ENCODE assay signal across 1 cellular context in the genomic region with DNA sequence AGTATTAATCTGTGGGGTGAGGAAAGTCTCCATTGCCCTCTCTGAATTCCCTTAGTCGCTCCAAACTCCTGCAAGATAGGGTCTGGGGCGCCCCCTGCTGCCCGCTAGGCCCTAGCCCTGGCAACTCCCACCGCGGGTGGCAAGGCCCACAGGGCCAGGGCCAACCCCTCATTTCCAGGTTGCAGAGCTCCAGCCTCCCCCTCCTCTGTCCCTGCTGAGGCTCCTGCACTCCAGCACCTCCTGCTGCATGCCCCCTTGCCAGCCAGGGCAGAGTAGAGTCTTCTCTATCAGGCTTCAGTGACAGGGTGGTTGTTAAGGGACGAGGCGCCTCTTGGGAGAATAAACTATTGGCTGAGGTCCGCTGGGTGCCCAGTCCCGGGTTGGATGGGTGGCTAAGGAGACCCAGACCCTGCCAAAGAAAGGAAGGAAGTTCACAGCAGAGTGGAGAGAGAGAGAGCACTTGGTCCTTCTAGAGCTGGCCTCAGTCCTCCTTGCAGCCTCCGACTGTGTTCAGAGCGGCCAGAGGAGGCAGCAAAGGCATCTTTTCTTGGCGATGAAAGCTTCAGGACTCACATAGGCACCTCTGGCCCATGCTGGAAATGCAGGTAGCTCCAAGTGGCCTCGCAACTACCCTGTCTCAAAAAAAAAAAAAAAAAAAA.
TF ChIP-seq lines count a peak whose summit lies in the region.

No MANE protein-coding gene starts in this region.

TF ChIP-seq in GM12878, 131 proteins besides CTCF, POLR2A, EP300 and RAD21 (continued from another document and continues in another):
- TF ChIP-seq, protein P1, sequence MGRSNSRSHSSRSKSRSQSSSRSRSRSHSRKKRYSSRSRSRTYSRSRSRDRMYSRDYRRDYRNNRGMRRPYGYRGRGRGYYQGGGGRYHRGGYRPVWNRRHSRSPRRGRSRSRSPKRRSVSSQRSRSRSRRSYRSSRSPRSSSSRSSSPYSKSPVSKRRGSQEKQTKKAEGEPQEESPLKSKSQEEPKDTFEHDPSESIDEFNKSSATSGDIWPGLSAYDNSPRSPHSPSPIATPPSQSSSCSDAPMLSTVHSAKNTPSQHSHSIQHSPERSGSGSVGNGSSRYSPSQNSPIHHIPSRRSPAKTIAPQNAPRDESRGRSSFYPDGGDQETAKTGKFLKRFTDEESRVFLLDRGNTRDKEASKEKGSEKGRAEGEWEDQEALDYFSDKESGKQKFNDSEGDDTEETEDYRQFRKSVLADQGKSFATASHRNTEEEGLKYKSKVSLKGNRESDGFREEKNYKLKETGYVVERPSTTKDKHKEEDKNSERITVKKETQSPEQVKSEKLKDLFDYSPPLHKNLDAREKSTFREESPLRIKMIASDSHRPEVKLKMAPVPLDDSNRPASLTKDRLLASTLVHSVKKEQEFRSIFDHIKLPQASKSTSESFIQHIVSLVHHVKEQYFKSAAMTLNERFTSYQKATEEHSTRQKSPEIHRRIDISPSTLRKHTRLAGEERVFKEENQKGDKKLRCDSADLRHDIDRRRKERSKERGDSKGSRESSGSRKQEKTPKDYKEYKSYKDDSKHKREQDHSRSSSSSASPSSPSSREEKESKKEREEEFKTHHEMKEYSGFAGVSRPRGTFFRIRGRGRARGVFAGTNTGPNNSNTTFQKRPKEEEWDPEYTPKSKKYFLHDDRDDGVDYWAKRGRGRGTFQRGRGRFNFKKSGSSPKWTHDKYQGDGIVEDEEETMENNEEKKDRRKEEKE (IDR thresholded peaks at IDR 0.05), result no peak
- TF ChIP-seq SP1 (IDR thresholded peaks at IDR 0.05; ENCODE audit: low read depth, low read length) (no peak), HDAC6 (IDR thresholded peaks at IDR 0.05; ENCODE audit: unreplicated experiment) (no peak), ZBTB40 (IDR thresholded peaks at IDR 0.05; ENCODE audit: borderline replicate concordance) (no peak), ZNF384 (IDR thresholded peaks at IDR 0.05; ENCODE audit: borderline replicate concordance, low read depth, low read length) (peak; percentile 68), NR2C2 (IDR thresholded peaks at IDR 0.05; ENCODE audit: borderline replicate concordance, control insufficient read depth, insufficient read length, low read depth) (no peak), NFYA (IDR thresholded peaks at IDR 0.05; ENCODE audit: borderline replicate concordance, low read depth, low read length) (no peak), ZNF207 (IDR thresholded peaks at IDR 0.05; ENCODE audit: borderline replicate concordance) (no peak), KDM1A (IDR thresholded peaks at IDR 0.05; ENCODE audit: borderline replicate concordance) (no peak), YY1 (IDR thresholded peaks at IDR 0.05; ENCODE audit: low read depth, low read length) (peak; percentile 68; the same call in 1 of the 2 replicates), YBX1 (IDR thresholded peaks at IDR 0.05) (no peak), EED (IDR thresholded peaks at IDR 0.05; ENCODE audit: low read depth) (no peak), IKZF2 (IDR thresholded peaks at IDR 0.05) (no peak), NFIC (IDR thresholded peaks at IDR 0.05; ENCODE audit: low read depth, low read length) (no peak), TCF12 (IDR thresholded peaks at IDR 0.05; ENCODE audit: low read depth, low read length) (no peak), CBFB (IDR thresholded peaks at IDR 0.05; ENCODE audit: low read depth) (no peak), NR2C1 (IDR thresholded peaks at IDR 0.05) (no peak), MYC (IDR thresholded peaks at IDR 0.05; ENCODE audit: insufficient read depth, insufficient read length, insufficient replicate concordance, low read length, severe bottlenecking) (no peak), SMC3 (IDR thresholded peaks at IDR 0.05; ENCODE audit: borderline replicate concordance, low read length) (peak; percentile 92), RB1 (IDR thresholded peaks at IDR 0.05; ENCODE audit: borderline replicate concordance) (no peak; the same call in 1 of the 2 replicates), IRF4 (IDR thresholded peaks at IDR 0.05; ENCODE audit: low read depth, low read length) (no peak), ATF7 (IDR thresholded peaks at IDR 0.05; ENCODE audit: low read depth) (no peak), ELK1 (IDR thresholded peaks at IDR 0.05; ENCODE audit: low read depth, low read length) (no peak), TBL1XR1 (IDR thresholded peaks at IDR 0.05; ENCODE audit: low read depth, low read length) (no peak), SPI1 (IDR thresholded peaks at IDR 0.05; ENCODE audit: borderline replicate concordance, insufficient read depth, low read depth, low read length) (no peak), ASH2L (IDR thresholded peaks at IDR 0.05; ENCODE audit: borderline replicate concordance, low read depth) (no peak), MLLT1 (IDR thresholded peaks at IDR 0.05) (no peak), PAX8 (IDR thresholded peaks at IDR 0.05) (no peak), NBN (IDR thresholded peaks at IDR 0.05) (0 out of 2 replicates have a peak, but pooled peaks have one; percentile 31), MTA2 (IDR thresholded peaks at IDR 0.05; ENCODE audit: low read depth) (no peak), CBX3 (IDR thresholded peaks at IDR 0.05; ENCODE audit: borderline replicate concordance, low read depth) (no peak), SMAD5 (IDR thresholded peaks at IDR 0.05; ENCODE audit: low read depth) (no peak), ESRRA (IDR thresholded peaks at IDR 0.05; ENCODE audit: low read length) (no peak), POLR2AphosphoS2 (IDR thresholded peaks at IDR 0.05; ENCODE audit: low read depth, low read length) (no peak), FOXM1 (IDR thresholded peaks at IDR 0.05; ENCODE audit: low read depth, low read length) (no peak), RUNX3 (IDR thresholded peaks at IDR 0.05; ENCODE audit: low read length) (0 out of 2 replicates have a peak, but pooled peaks have one; percentile 6), IKZF1 (conservative IDR thresholded peaks at IDR 0.05) (0 out of 2 replicates have a peak, but pooled peaks have one; percentile 36), GATAD2B (conservative IDR thresholded peaks at IDR 0.05; ENCODE audit: low read depth) (no peak; the same call in 1 of the 2 replicates)
- TF ChIP-seq, protein P2, sequence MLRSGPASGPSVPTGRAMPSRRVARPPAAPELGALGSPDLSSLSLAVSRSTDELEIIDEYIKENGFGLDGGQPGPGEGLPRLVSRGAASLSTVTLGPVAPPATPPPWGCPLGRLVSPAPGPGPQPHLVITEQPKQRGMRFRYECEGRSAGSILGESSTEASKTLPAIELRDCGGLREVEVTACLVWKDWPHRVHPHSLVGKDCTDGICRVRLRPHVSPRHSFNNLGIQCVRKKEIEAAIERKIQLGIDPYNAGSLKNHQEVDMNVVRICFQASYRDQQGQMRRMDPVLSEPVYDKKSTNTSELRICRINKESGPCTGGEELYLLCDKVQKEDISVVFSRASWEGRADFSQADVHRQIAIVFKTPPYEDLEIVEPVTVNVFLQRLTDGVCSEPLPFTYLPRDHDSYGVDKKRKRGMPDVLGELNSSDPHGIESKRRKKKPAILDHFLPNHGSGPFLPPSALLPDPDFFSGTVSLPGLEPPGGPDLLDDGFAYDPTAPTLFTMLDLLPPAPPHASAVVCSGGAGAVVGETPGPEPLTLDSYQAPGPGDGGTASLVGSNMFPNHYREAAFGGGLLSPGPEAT (IDR thresholded peaks at IDR 0.05; ENCODE audit: low read depth), result no peak
- TF ChIP-seq, protein P3, sequence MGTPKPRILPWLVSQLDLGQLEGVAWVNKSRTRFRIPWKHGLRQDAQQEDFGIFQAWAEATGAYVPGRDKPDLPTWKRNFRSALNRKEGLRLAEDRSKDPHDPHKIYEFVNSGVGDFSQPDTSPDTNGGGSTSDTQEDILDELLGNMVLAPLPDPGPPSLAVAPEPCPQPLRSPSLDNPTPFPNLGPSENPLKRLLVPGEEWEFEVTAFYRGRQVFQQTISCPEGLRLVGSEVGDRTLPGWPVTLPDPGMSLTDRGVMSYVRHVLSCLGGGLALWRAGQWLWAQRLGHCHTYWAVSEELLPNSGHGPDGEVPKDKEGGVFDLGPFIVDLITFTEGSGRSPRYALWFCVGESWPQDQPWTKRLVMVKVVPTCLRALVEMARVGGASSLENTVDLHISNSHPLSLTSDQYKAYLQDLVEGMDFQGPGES (IDR thresholded peaks at IDR 0.05), result no peak
- TF ChIP-seq, protein P4, sequence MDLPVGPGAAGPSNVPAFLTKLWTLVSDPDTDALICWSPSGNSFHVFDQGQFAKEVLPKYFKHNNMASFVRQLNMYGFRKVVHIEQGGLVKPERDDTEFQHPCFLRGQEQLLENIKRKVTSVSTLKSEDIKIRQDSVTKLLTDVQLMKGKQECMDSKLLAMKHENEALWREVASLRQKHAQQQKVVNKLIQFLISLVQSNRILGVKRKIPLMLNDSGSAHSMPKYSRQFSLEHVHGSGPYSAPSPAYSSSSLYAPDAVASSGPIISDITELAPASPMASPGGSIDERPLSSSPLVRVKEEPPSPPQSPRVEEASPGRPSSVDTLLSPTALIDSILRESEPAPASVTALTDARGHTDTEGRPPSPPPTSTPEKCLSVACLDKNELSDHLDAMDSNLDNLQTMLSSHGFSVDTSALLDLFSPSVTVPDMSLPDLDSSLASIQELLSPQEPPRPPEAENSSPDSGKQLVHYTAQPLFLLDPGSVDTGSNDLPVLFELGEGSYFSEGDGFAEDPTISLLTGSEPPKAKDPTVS (IDR thresholded peaks at IDR 0.05; ENCODE audit: low read depth, low read length), result no peak
- TF ChIP-seq, protein P5, sequence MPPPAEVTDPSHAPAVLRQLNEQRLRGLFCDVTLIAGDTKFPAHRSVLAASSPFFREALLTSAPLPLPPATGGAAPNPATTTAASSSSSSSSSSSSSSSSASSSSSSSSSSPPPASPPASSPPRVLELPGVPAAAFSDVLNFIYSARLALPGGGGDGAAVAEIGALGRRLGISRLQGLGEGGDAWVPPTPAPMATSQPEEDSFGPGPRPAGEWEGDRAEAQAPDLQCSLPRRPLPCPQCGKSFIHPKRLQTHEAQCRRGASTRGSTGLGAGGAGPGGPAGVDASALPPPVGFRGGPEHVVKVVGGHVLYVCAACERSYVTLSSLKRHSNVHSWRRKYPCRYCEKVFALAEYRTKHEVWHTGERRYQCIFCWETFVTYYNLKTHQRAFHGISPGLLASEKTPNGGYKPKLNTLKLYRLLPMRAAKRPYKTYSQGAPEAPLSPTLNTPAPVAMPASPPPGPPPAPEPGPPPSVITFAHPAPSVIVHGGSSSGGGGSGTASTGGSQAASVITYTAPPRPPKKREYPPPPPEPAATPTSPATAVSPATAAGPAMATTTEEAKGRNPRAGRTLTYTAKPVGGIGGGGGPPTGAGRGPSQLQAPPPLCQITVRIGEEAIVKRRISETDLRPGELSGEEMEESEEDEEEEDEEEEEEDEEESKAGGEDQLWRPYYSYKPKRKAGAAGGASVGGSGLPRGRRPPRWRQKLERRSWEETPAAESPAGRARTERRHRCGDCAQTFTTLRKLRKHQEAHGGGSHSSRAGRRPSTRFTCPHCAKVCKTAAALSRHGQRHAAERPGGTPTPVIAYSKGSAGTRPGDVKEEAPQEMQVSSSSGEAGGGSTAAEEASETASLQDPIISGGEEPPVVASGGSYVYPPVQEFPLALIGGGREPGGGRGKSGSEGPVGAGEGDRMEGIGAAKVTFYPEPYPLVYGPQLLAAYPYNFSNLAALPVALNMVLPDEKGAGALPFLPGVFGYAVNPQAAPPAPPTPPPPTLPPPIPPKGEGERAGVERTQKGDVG (CRISPR knock-in tag; IDR thresholded peaks at IDR 0.05), result no peak
- TF ChIP-seq, protein P6, sequence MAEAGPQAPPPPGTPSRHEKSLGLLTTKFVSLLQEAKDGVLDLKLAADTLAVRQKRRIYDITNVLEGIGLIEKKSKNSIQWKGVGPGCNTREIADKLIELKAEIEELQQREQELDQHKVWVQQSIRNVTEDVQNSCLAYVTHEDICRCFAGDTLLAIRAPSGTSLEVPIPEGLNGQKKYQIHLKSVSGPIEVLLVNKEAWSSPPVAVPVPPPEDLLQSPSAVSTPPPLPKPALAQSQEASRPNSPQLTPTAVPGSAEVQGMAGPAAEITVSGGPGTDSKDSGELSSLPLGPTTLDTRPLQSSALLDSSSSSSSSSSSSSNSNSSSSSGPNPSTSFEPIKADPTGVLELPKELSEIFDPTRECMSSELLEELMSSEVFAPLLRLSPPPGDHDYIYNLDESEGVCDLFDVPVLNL (IDR thresholded peaks at IDR 0.05; ENCODE audit: low read depth, low read length), result no peak
